In the genomic region with DNA sequence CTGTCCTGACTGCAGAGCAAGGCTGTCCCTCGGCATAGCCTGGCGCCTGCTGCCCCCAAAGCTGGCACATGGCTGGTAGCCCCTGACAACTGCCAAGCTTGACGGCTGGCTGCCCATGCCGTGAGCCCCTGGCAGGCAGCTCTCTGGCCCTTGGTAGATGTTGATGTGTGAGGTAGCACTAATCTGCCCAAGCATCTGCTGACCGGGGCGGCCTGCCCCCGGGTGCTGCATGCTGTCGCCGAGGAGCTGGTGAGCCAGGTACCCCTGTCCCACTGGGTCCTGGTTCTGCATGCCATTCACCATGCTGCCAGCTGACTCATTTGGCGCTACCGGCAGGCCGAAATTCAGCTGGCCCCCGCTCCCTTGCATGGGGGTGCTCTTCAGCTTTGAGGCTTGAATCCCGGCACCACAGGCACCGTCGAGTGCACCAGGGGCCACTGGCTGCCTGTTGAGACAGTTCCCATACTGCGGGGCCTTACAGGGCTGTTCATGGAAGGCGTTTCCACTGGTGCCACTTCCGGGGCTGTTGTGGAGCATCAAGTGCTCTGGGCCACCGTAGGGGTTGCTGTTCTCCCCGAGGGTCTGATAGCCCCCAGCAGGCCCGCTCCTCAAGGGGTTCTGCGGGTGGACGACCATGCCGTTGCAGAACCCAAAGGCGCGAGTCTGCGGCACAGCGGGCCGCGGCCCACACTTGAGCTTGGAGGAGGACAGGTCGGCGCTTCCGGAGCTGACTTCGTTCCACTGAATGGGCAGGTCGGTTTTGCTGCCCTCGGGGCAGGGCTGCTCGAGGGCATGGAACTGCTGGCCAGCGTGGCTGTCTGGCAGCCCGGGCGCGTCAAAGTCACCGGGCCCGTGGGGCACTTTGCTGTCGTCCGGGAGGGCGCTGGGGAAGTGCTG, we compare ENCODE assay signal across 28 cellular contexts.
"Had no signal": no experiment of that assay in that cellular context is flagged by ENCODE, and none has a peak within 500 bp of the region (broad histone marks: within the 10 kb centered on the region; RNA-seq: fewer than 3 reads in every experiment).

No MANE protein-coding gene starts in this region.

- H3K9me3 ChIP-seq: ascending aorta had no signal

- H3K4me3 ChIP-seq: ascending aorta, breast epithelium, cardiac muscle cell, coronary artery had no signal

- FAIRE-seq: endothelial cell of umbilical vein, frontal cortex had no signal

- DNase-seq: activated CD4-positive, alpha-beta memory T cell treated with anti-CD3 and anti-CD28 coated beads, Interleukin-2, amount 10 ng/mL, durations not matched to agents 7 days and 5 days; activated CD4-positive, alpha-beta T cell treated with anti-CD3 and anti-CD28 coated beads for 36 hours; activated CD4-positive, alpha-beta T cell treated with anti-CD3 and anti-CD28 coated beads, Interleukin-2, amount 10 ng/mL, durations not matched to agents 7 days and 5 days; activated CD4-positive, alpha-beta T cell treated with anti-CD3 and anti-CD28 coated beads, Interleukin-2, amount 50 U/mL, for 4 hours; activated CD4-positive, CD25-positive, alpha-beta regulatory T cell; activated CD4-positive, CD25-positive, alpha-beta regulatory T cell treated with anti-CD3 and anti-CD28 coated beads, Interleukin-2, amount 50 U/mL, for 72 hours; activated CD8-positive, alpha-beta memory T cell treated with anti-CD3 and anti-CD28 coated beads, Interleukin-2, amount 50 U/mL, for 48 hours; activated gamma-delta T cell; activated naive CD4-positive, alpha-beta T cell; activated naive CD4-positive, alpha-beta T cell treated with anti-CD3 and anti-CD28 coated beads, Interleukin-2, amount 10 ng/mL, durations not matched to agents 7 days and 5 days; activated naive CD8-positive, alpha-beta T cell treated with anti-CD3 and anti-CD28 coated beads, Interleukin-2, amount 10 ng/mL, durations not matched to agents 7 days and 5 days; activated T-cell treated with anti-CD3 and anti-CD28 coated beads for 4 hours; activated T-cell treated with anti-CD3 and anti-CD28 coated beads, Interleukin-2, amount 50 U/mL, for 24 hours; activated T-cell treated with anti-CD3 and anti-CD28 coated beads, Interleukin-2, amount 50 U/mL, for 72 hours; central memory CD4-positive, alpha-beta T cell; cerebellar nuclear complex; effector CD4-positive, alpha-beta T cell; effector memory CD8-positive, alpha-beta T cell; foreskin fibroblast; T-helper 2 cell had no signal

- H3K27ac ChIP-seq: ascending aorta, breast epithelium, cardiac muscle cell, coronary artery, epithelial cell of prostate had no signal

- H3K27me3 ChIP-seq: ascending aorta, breast epithelium, cardiac muscle cell had no signal

- ATAC-seq: activated CD4-positive, alpha-beta T cell treated with anti-CD3 and anti-CD28 coated beads for 36 hours; activated naive CD4-positive, alpha-beta T cell treated with anti-CD3 and anti-CD28 coated beads, Interleukin-2, amount 50 U/mL, for 72 hours; activated T-cell treated with anti-CD3 and anti-CD28 coated beads, Interleukin-2, amount 50 U/mL, for 72 hours; effector memory CD8-positive, alpha-beta T cell had no signal

- H3K4me1 ChIP-seq: ascending aorta, breast epithelium had no signal
